ENCODE assay signal across 15 cellular contexts in genomic region chrX:29143756-29144155, GRCh38.
DNase-seq lines count a peak whose midpoint lies in the region; ATAC-seq, FAIRE-seq and TF ChIP-seq lines count a peak whose summit lies in the region.
"Had no signal": no experiment of that assay in that cellular context is flagged by ENCODE, and none has a peak within 500 bp of the region (broad histone marks: within the 10 kb centered on the region; RNA-seq: fewer than 3 reads in every experiment).

No MANE protein-coding gene starts in this region.

- CTCF ChIA-PET in IMR-90 (lab: Yijun Ruan, JAX): no interaction called here
- CTCF ChIA-PET in PC-3 (lab: Charles Lee): no interaction called here
- CTCF ChIA-PET in activated CD8-positive, alpha-beta T cell treated with anti-CD3 and anti-CD28 coated beads, Interleukin-2, amount 10 ng/mL, durations not matched to agents 7 days and 5 days (lab: Charles Lee): no interaction called here

- no peaks in the 10 kb centered on the region for H4K20me1 ChIP-seq in IMR-90 (ENCODE audit: insufficient read depth, low read length)
- no peaks in the 10 kb centered on the region for H4K20me1 ChIP-seq in PC-3 (ENCODE audit: low read length)
- H4K20me1 ChIP-seq: BLaER1 had no signal

- H3K14ac ChIP-seq in IMR-90 (replicated peaks; ENCODE audit: low read depth, low read length): no peak overlapping the region

- H4K91ac ChIP-seq in IMR-90 (ENCODE audit: insufficient read depth, low read depth, low read length): no peak overlapping the region

- no peak overlapping the region for H3K27ac ChIP-seq in IMR-90 (ENCODE audit: insufficient read depth, low read length)
- H3K27ac ChIP-seq in PC-3 (ENCODE audit: low read length): 0 out of 2 replicates have a peak overlapping the region, but pooled peaks have one; percentile 30
- H3K27ac ChIP-seq: BLaER1 had no signal

- ATAC-seq in IMR-90 (ENCODE audit: low read depth): no peak
- ATAC-seq in PC-3: no peak
- no peak for ATAC-seq in activated CD8-positive, alpha-beta T cell treated with anti-CD3 and anti-CD28 coated beads, Interleukin-2, amount 10 ng/mL, durations not matched to agents 7 days and 5 days

- H3K9me3 Mint-ChIP-seq in activated CD8-positive, alpha-beta T cell treated with anti-CD3 and anti-CD28 coated beads, Interleukin-2, amount 10 ng/mL, durations not matched to agents 7 days and 5 days (ENCODE audit: insufficient read depth): no peaks in the 10 kb centered on the region

- no peak overlapping the region for H3K4me3 Mint-ChIP-seq in activated CD8-positive, alpha-beta T cell treated with anti-CD3 and anti-CD28 coated beads, Interleukin-2, amount 10 ng/mL, durations not matched to agents 7 days and 5 days
- H3K4me3 Mint-ChIP-seq: CD8-positive, alpha-beta memory T cell; HFFc6 had no signal

- H3K9ac ChIP-seq in IMR-90 (ENCODE audit: low read depth, low read length) (no peak overlapping the region), PC-3 (ENCODE audit: low read length) (no peak overlapping the region)
- H3K9ac ChIP-seq: BLaER1 had no signal

- H3K9me2 ChIP-seq in PC-3 (replicated peaks; ENCODE audit: low read length): no peaks in the 10 kb centered on the region

- no peaks in the 10 kb centered on the region for H3K27me3 Mint-ChIP-seq in activated CD8-positive, alpha-beta T cell treated with anti-CD3 and anti-CD28 coated beads, Interleukin-2, amount 10 ng/mL, durations not matched to agents 7 days and 5 days (ENCODE audit: low read depth)
- H3K27me3 Mint-ChIP-seq: CD8-positive, alpha-beta memory T cell had no signal

- DNase-seq in IMR-90 (peak; percentile 3), PC-3 (peak; percentile 20), glomerular endothelial cell (ENCODE audit: extremely low read depth, low read depth, low spot score) (peak; percentile 36), NCI-H187 treated with DMSO at 0.1 percent for 48 hours (lab: John Stamatoyannopoulos, UW) (no peak), SIG-M5 treated with dmso at 0.1 percent for 504 hours (lab: John Stamatoyannopoulos, UW; ENCODE audit: unreplicated experiment) (no peak)
- no peak for DNase-seq in activated CD8-positive, alpha-beta T cell treated with anti-CD3 and anti-CD28 coated beads, Interleukin-2, amount 10 ng/mL, durations not matched to agents 7 days and 5 days
- DNase-seq: AML-193; Caco-2; CD8-positive, alpha-beta memory T cell; DMS53; GF-D8; HCEC 1CT; HFFc6 had no signal

- H2BK20ac ChIP-seq in IMR-90 (ENCODE audit: low read depth, low read length): 0 out of 2 replicates have a peak overlapping the region, but pooled peaks have one; percentile 5

- no peak overlapping the region for H4K5ac ChIP-seq in IMR-90 (ENCODE audit: low read depth, low read length)

- H3F3A ChIP-seq in PC-3 (ENCODE audit: low read length, unreplicated experiment): no peaks in the 10 kb centered on the region

- 74% methylated on average over 3 of the region's 4 CpGs; no CpG with 5 or more reads in 1 of the 2 experiments for WGBS in IMR-90 (ENCODE audit: extremely low coverage in 2 of 2, insufficient read length in 1 of 2), 2 experiments

- H2AFZ ChIP-seq in IMR-90 (replicated peaks; ENCODE audit: low read length, poor library complexity): no peak overlapping the region
- no peak overlapping the region for H2AFZ ChIP-seq in PC-3 (ENCODE audit: low read length)

- BruUV-seq in IMR-90 (replicated peaks; lab: Mats Ljungman, UMichigan): no TSS peak
- no TSS peak for BruUV-seq in PC-3 (replicated peaks; lab: Mats Ljungman, UMichigan)

- dilution Hi-C loops in IMR-90 (cut with HindIII; ENCODE audit: low sequenced_read_pairs, unreplicated experiment): no loop called here

- H2AK5ac ChIP-seq in IMR-90 (ENCODE audit: low read depth, low read length): no peak overlapping the region

- H4K8ac ChIP-seq in IMR-90 (ENCODE audit: low read depth in 2 of 2, low read length in 2 of 2): no peak overlapping the region

- H3K36me3 Mint-ChIP-seq in activated CD8-positive, alpha-beta T cell treated with anti-CD3 and anti-CD28 coated beads, Interleukin-2, amount 10 ng/mL, durations not matched to agents 7 days and 5 days (ENCODE audit: low read depth): no peaks in the 10 kb centered on the region
- H3K36me3 Mint-ChIP-seq: CD8-positive, alpha-beta memory T cell had no signal

- in situ Hi-C loops in IMR-90 (cut with MboI; ENCODE audit: low sequenced_read_pairs): no loop called here

- no peak overlapping the region for H3K56ac ChIP-seq in IMR-90 (ENCODE audit: extremely low read depth, insufficient read depth, low read length)

- FAIRE-seq in colon (lab: Jason Lieb, UNC): peak; percentile 43

- 0 out of 2 replicates have a peak, but pooled peaks cover 6% of the 10 kb centered on the region for H3K9me1 ChIP-seq in IMR-90 (ENCODE audit: insufficient read depth, low read length)

- no peak for TF ChIP-seq CTCF in IMR-90 (conservative IDR thresholded peaks at IDR 0.05; ENCODE audit: low read depth, low read length)
- TF ChIP-seq CTCF in PC-3 (conservative IDR thresholded peaks at IDR 0.05; ENCODE audit: low read depth, low read length): no peak

- no peaks in the 10 kb centered on the region for H3K79me2 ChIP-seq in PC-3 (ENCODE audit: low read length)

- no peak overlapping the region for H3K4me3 ChIP-seq in IMR-90 (ENCODE audit: insufficient read depth, low read depth, low read length)
- H3K4me3 ChIP-seq in PC-3 (ENCODE audit: low read length): no peak overlapping the region
- H3K4me3 ChIP-seq: BLaER1 had no signal

- no peak overlapping the region for H2BK120ac ChIP-seq in IMR-90 (ENCODE audit: low read depth, low read length)

- H3K4me1 Mint-ChIP-seq in activated CD8-positive, alpha-beta T cell treated with anti-CD3 and anti-CD28 coated beads, Interleukin-2, amount 10 ng/mL, durations not matched to agents 7 days and 5 days (ENCODE audit: low read depth): no peaks in the 10 kb centered on the region
- H3K4me1 Mint-ChIP-seq: CD8-positive, alpha-beta memory T cell had no signal

- intact Hi-C loops in IMR-90 (cut with micrococcal nuclease) (no loop called here), PC-3 (cut with micrococcal nuclease) (no loop called here)

- H3K4ac ChIP-seq in IMR-90 (ENCODE audit: low read depth, low read length): no peak overlapping the region

- H3K9me3 ChIP-seq in IMR-90 (ENCODE audit: control insufficient read depth, insufficient read depth, low read length) (no peaks in the 10 kb centered on the region), PC-3 (ENCODE audit: low read length) (no peaks in the 10 kb centered on the region)
- H3K9me3 ChIP-seq: BLaER1, Caco-2 had no signal

- no peaks in the 10 kb centered on the region for H3K36me3 ChIP-seq in IMR-90 (ENCODE audit: control insufficient read depth, insufficient read depth, low read length)
- no peaks in the 10 kb centered on the region for H3K36me3 ChIP-seq in PC-3 (ENCODE audit: low read depth, low read length)
- H3K36me3 ChIP-seq: BLaER1 had no signal

- H3K4me2 ChIP-seq in IMR-90 (ENCODE audit: low read depth, low read length) (no peak overlapping the region), PC-3 (ENCODE audit: low read length) (no peak overlapping the region)
- H3K4me2 ChIP-seq: BLaER1 had no signal

- H2BK5ac ChIP-seq in IMR-90 (ENCODE audit: low read depth, low read length, poor library complexity, severe bottlenecking): no peak overlapping the region

- H3K79me1 ChIP-seq in IMR-90 (ENCODE audit: low read depth in 1 of 2, low read length in 2 of 2): no peaks in the 10 kb centered on the region

- H3K23ac ChIP-seq in IMR-90 (ENCODE audit: low read depth, low read length): no peak overlapping the region

- no peak for TF ChIP-seq RAD21 in IMR-90 (IDR thresholded peaks at IDR 0.05; ENCODE audit: low read length)

- no peak overlapping the region; the same call in 1 of the 2 replicates for H3K18ac ChIP-seq in IMR-90 (ENCODE audit: low read depth, low read length)

- no peak for TF ChIP-seq POLR2A in IMR-90 (IDR thresholded peaks at IDR 0.05; ENCODE audit: low read depth, low read length)

- H3K4me1 ChIP-seq in IMR-90 (ENCODE audit: control insufficient read depth, insufficient read depth, low read length): no peaks in the 10 kb centered on the region
- H3K4me1 ChIP-seq in PC-3 (ENCODE audit: insufficient read depth, low read length): no peaks in the 10 kb centered on the region
- H3K4me1 ChIP-seq: BLaER1, Caco-2 had no signal

- POLR2A ChIA-PET in IMR-90 (lab: Charles Lee; ENCODE audit: unreplicated experiment) (no interaction called here), PC-3 (lab: Charles Lee; ENCODE audit: unreplicated experiment) (no interaction called here)
- POLR2A ChIA-PET in activated CD8-positive, alpha-beta T cell treated with anti-CD3 and anti-CD28 coated beads, Interleukin-2, amount 10 ng/mL, durations not matched to agents 7 days and 5 days (lab: Charles Lee): no interaction called here

- H3K27me3 ChIP-seq in IMR-90 (ENCODE audit: control insufficient read depth, insufficient read depth, low read length): no peaks in the 10 kb centered on the region
- H3K27me3 ChIP-seq in PC-3 (ENCODE audit: low read length): no peaks in the 10 kb centered on the region
- H3K27me3 ChIP-seq: BLaER1 had no signal

- no peak overlapping the region for H3K27ac Mint-ChIP-seq in activated CD8-positive, alpha-beta T cell treated with anti-CD3 and anti-CD28 coated beads, Interleukin-2, amount 10 ng/mL, durations not matched to agents 7 days and 5 days
- H3K27ac Mint-ChIP-seq: CD8-positive, alpha-beta memory T cell; HFFc6 had no signal

- no peak overlapping the region for H2BK15ac ChIP-seq in IMR-90 (ENCODE audit: low read depth, low read length)

- no peak overlapping the region for H2AK9ac ChIP-seq in IMR-90 (replicated peaks; ENCODE audit: low read depth, low read length, poor library complexity)

TF ChIP-seq in IMR-90, 13 proteins besides CTCF, POLR2A, EP300 and RAD21:
- no peak for TF ChIP-seq SMC3 (IDR thresholded peaks at IDR 0.05; ENCODE audit: low read depth, low read length)
- no peak for TF ChIP-seq MXI1 (IDR thresholded peaks at IDR 0.05; ENCODE audit: borderline replicate concordance, low read depth, low read length)
- no peak for TF ChIP-seq BHLHE40 (IDR thresholded peaks at IDR 0.05; ENCODE audit: low read depth, low read length)
- TF ChIP-seq MAZ (IDR thresholded peaks at IDR 0.05; ENCODE audit: borderline replicate concordance, low read depth, low read length): no peak
- TF ChIP-seq CHD1 (IDR thresholded peaks at IDR 0.05; ENCODE audit: low read depth, low read length): no peak
- TF ChIP-seq RFX5 (IDR thresholded peaks at IDR 0.05; ENCODE audit: low read depth, low read length): no peak
- TF ChIP-seq NFE2L2 (IDR thresholded peaks at IDR 0.05; ENCODE audit: low read depth, low read length): no peak
- no peak for TF ChIP-seq CEBPB (IDR thresholded peaks at IDR 0.05; ENCODE audit: low read depth, low read length)
- TF ChIP-seq, protein P1, sequence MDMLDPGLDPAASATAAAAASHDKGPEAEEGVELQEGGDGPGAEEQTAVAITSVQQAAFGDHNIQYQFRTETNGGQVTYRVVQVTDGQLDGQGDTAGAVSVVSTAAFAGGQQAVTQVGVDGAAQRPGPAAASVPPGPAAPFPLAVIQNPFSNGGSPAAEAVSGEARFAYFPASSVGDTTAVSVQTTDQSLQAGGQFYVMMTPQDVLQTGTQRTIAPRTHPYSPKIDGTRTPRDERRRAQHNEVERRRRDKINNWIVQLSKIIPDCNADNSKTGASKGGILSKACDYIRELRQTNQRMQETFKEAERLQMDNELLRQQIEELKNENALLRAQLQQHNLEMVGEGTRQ (IDR thresholded peaks at IDR 0.05; ENCODE audit: low read depth, low read length): no peak
- TF ChIP-seq MAFK (IDR thresholded peaks at IDR 0.05; ENCODE audit: low read depth, low read length): no peak

Comparison
In these comparisons a context has a peak if more than half of its experiments do, and no peak if none do; other contexts are left out.
1. DNase-seq: peak in IMR-90 (single experiment), PC-3 (single experiment) and glomerular endothelial cell (single experiment); none in NCI-H187 treated with DMSO at 0.1 percent for 48 hours (single experiment), activated CD8-positive, alpha-beta T cell treated with anti-CD3 and anti-CD28 coated beads, Interleukin-2, amount 10 ng/mL, durations not matched to agents 7 days and 5 days (single experiment) and SIG-M5 treated with dmso at 0.1 percent for 504 hours (single experiment).